Comparison of ENCODE assay signal across 22 cellular contexts in genomic region chr9:38333047-38333446, GRCh38.
"Had no signal": no experiment of that assay in that cellular context is flagged by ENCODE, and none has a peak within 500 bp of the region (broad histone marks: within the 10 kb centered on the region; RNA-seq: fewer than 3 reads in every experiment).

No MANE protein-coding gene starts in this region.

- H3K36me3 ChIP-seq: cardiac muscle cell, heart left ventricle, left ventricle myocardium inferior had no signal

- DNase-seq: activated CD4-positive, alpha-beta T cell treated with anti-CD3 and anti-CD28 coated beads, Interleukin-2, amount 10 ng/mL, durations not matched to agents 7 days and 5 days; activated CD4-positive, CD25-positive, alpha-beta regulatory T cell; activated naive CD4-positive, alpha-beta T cell treated with Interleukin-2 at 50 U/mL for 16 hours; activated naive CD8-positive, alpha-beta T cell treated with anti-CD3 and anti-CD28 coated beads, Interleukin-2, amount 50 U/mL, for 24 hours; aorta; effector CD4-positive, alpha-beta T cell; foreskin keratinocyte; heart left ventricle; left ventricle myocardium inferior; right cardiac atrium; stimulated activated CD4-positive, alpha-beta T cell treated with anti-CD3 and anti-CD28 coated beads, Interleukin-4, amount 100 ng/mL, for 4 hours; stimulated activated CD8-positive, alpha-beta memory T cell treated with anti-CD3 and anti-CD28 coated beads, Interleukin-4, amount 100 ng/mL, for 48 hours; stimulated activated naive CD4-positive, alpha-beta T cell treated with Interleukin-2 at 50 U/mL for 16 hours; substantia nigra; SW 1271; trophoblast cell had no signal

- H3K4me1 ChIP-seq: foreskin keratinocyte, left ventricle myocardium inferior had no signal

- H3K4me1 Mint-ChIP-seq: activated CD4-positive, alpha-beta T cell treated with anti-CD3 and anti-CD28 coated beads, Interleukin-2, amount 10 ng/mL, durations not matched to agents 7 days and 5 days; activated naive CD8-positive, alpha-beta T cell treated with anti-CD3 and anti-CD28 coated beads, Interleukin-2, amount 50 U/mL, for 24 hours; memory B cell had no signal

- H3K4me3 Mint-ChIP-seq: activated CD4-positive, alpha-beta T cell treated with anti-CD3 and anti-CD28 coated beads, Interleukin-2, amount 10 ng/mL, durations not matched to agents 7 days and 5 days; activated naive CD8-positive, alpha-beta T cell treated with anti-CD3 and anti-CD28 coated beads, Interleukin-2, amount 50 U/mL, for 24 hours; activated T-helper 1 cell treated with anti-CD3 and anti-CD28 coated beads, Interleukin-12 subunit alpha, Interleukin-12 subunit beta, Interleukin-2, Interleukin-4 antibody, amounts not matched to agents 30 ng/mL and 10 ng/mL and 1 ng/mL, durations not matched to agents 14 hours and 24 hours and 36 hours; memory B cell; natural killer cell treated with Interleukin-12 subunit alpha and Interleukin-12 subunit beta and Interleukin-15 and Interleukin-18, amount 100 ng/mL, for 72 hours; T-helper 2 cell treated with Interferon-gamma antibody and Interleukin-4, amounts not matched to agents 5 μg/mL and 100 μg/mL, for 36 hours had no signal

- H3K27ac Mint-ChIP-seq: activated CD4-positive, alpha-beta T cell treated with anti-CD3 and anti-CD28 coated beads, Interleukin-2, amount 10 ng/mL, durations not matched to agents 7 days and 5 days; activated naive CD8-positive, alpha-beta T cell treated with anti-CD3 and anti-CD28 coated beads, Interleukin-2, amount 50 U/mL, for 24 hours; activated T-helper 1 cell treated with anti-CD3 and anti-CD28 coated beads, Interleukin-12 subunit alpha, Interleukin-12 subunit beta, Interleukin-2, Interleukin-4 antibody, amounts not matched to agents 30 ng/mL and 10 ng/mL and 1 ng/mL, durations not matched to agents 14 hours and 24 hours and 36 hours; memory B cell; natural killer cell treated with Interleukin-12 subunit alpha and Interleukin-12 subunit beta and Interleukin-15 and Interleukin-18, amount 100 ng/mL, for 72 hours; T-helper 2 cell treated with Interferon-gamma antibody and Interleukin-4, amounts not matched to agents 5 μg/mL and 100 μg/mL, for 36 hours had no signal

- H3K27me3 ChIP-seq: cardiac muscle cell, heart left ventricle had no signal

- H3K9me3 Mint-ChIP-seq: activated CD4-positive, alpha-beta T cell treated with anti-CD3 and anti-CD28 coated beads, Interleukin-2, amount 10 ng/mL, durations not matched to agents 7 days and 5 days; activated naive CD8-positive, alpha-beta T cell treated with anti-CD3 and anti-CD28 coated beads, Interleukin-2, amount 50 U/mL, for 24 hours; activated T-helper 1 cell treated with anti-CD3 and anti-CD28 coated beads, Interleukin-12 subunit alpha, Interleukin-12 subunit beta, Interleukin-2, Interleukin-4 antibody, amounts not matched to agents 30 ng/mL and 10 ng/mL and 1 ng/mL, durations not matched to agents 14 hours and 24 hours and 36 hours; natural killer cell treated with Interleukin-12 subunit alpha and Interleukin-12 subunit beta and Interleukin-15 and Interleukin-18, amount 100 ng/mL, for 72 hours; T-helper 2 cell treated with Interferon-gamma antibody and Interleukin-4, amounts not matched to agents 5 μg/mL and 100 μg/mL, for 36 hours had no signal

- H3K27ac ChIP-seq: cardiac muscle cell, foreskin keratinocyte, heart left ventricle, left ventricle myocardium inferior had no signal

- H3K9me3 ChIP-seq: heart left ventricle, left ventricle myocardium inferior had no signal

- H3K4me3 ChIP-seq: cardiac muscle cell, heart left ventricle, left ventricle myocardium inferior, smooth muscle cell had no signal

- H3K36me3 Mint-ChIP-seq: memory B cell; natural killer cell treated with Interleukin-12 subunit alpha and Interleukin-12 subunit beta and Interleukin-15 and Interleukin-18, amount 100 ng/mL, for 72 hours had no signal
